ENCODE assay signal across 12 cellular contexts in the genomic region with DNA sequence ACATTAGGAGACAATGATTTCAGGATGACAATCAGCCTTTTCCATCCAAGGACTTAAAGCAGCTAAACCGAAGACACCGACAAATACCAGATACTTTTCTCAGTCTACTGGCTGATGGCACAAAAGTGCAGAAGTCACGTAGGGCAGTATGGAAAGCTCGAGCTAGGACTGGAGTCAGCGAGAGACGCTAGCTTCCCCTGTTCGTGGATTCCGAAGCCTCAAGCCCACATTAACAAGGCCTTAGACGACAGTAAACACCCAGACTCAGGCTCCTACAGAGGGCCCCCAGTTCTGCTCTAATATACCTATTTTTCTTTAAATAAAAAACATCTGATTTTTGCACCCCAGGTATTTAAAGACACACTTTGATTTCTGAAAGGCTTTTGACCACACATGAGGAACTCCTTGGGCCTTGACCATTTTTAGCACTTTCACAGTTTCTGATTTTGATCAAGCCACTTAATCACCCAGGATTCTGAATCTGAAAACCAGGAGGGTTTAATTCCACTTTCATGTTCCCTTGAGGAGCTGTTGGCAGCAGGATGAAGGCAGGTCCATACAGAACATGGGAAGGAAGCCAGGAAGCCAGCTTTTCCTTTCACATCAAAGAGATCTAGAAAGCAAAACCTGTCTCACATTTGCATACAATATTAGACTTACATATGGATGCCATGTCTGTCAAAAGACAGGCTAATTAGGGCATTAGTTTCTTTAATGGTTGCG.
DNase-seq lines count a peak whose midpoint lies in the region; ATAC-seq and TF ChIP-seq lines count a peak whose summit lies in the region.
"Had no signal": no experiment of that assay in that cellular context is flagged by ENCODE, and none has a peak within 500 bp of the region (broad histone marks: within the 10 kb centered on the region; RNA-seq: fewer than 3 reads in every experiment).

No MANE protein-coding gene starts in this region.

- H3K9me3 ChIP-seq in heart right ventricle (no peaks in the 10 kb centered on the region), lower lobe of right lung (no peaks in the 10 kb centered on the region)

- H3K27ac ChIP-seq in heart right ventricle = peak overlapping the region in 6 of 10 donors; percentile 7 to 86 (median 31)
- H3K27ac ChIP-seq in lower lobe of right lung = peak overlapping the region; percentile 42

- intact Hi-C loops in heart right ventricle (cut with DNase I) (loop anchor here in 1 of 10 donors (5.0 kb wide), 1 partner anchor 42 kb away; no protein-coding TSS in a partner anchor), left ventricle myocardium superior (cut with micrococcal nuclease) (no loop called here), lower lobe of right lung (cut with DNase I) (no loop called here)

- DNase-seq in heart right ventricle (peak in 1 of 2 donors; percentile 36), left ventricle myocardium superior (no peak), cerebellar cortex (ENCODE audit: low spot score) (peak; percentile 56), lower lobe of right lung (no peak), MV-4-11 (lab: John Stamatoyannopoulos, UW) (no peak), AML-193 (lab: John Stamatoyannopoulos, UW) (no peak)
- DNase-seq: activated gamma-delta T cell, COR-L47, HCEC 1CT, nucleus accumbens had no signal

- H3K4me3 ChIP-seq in heart right ventricle (no peak overlapping the region), lower lobe of right lung (no peak overlapping the region)

- H3K4me1 ChIP-seq in heart right ventricle = peaks cover 3 to 86% (median 52%) of the 10 kb centered on the region in 9 donors
- H3K4me1 ChIP-seq in lower lobe of right lung = peaks cover 38% of the 10 kb centered on the region

- no peaks in the 10 kb centered on the region for H3K36me3 ChIP-seq in heart right ventricle
- H3K36me3 ChIP-seq in lower lobe of right lung = no peaks in the 10 kb centered on the region

- TF ChIP-seq CTCF in heart right ventricle (IDR thresholded peaks at IDR 0.05) = no peak
- no peak for TF ChIP-seq CTCF in lower lobe of right lung (IDR thresholded peaks at IDR 0.05)

- 80 to 81% methylated on average over 10 of the region's 10 CpGs for WGBS in heart right ventricle, 2 donors

- no peak for ATAC-seq in heart right ventricle
- no peak for ATAC-seq in left ventricle myocardium superior
- ATAC-seq in lower lobe of right lung = no peak
- no peak for ATAC-seq in GM19395 (IDR thresholded peaks at IDR 0.05; ENCODE audit: unreplicated experiment)
- no peak for ATAC-seq in GM18861 (IDR thresholded peaks at IDR 0.05; ENCODE audit: unreplicated experiment)

- H3K27me3 ChIP-seq in heart right ventricle (no peaks in the 10 kb centered on the region), lower lobe of right lung (ENCODE audit: low read depth) (no peaks in the 10 kb centered on the region)
